17 cellular contexts compared by ENCODE assay signal in the genomic region with DNA sequence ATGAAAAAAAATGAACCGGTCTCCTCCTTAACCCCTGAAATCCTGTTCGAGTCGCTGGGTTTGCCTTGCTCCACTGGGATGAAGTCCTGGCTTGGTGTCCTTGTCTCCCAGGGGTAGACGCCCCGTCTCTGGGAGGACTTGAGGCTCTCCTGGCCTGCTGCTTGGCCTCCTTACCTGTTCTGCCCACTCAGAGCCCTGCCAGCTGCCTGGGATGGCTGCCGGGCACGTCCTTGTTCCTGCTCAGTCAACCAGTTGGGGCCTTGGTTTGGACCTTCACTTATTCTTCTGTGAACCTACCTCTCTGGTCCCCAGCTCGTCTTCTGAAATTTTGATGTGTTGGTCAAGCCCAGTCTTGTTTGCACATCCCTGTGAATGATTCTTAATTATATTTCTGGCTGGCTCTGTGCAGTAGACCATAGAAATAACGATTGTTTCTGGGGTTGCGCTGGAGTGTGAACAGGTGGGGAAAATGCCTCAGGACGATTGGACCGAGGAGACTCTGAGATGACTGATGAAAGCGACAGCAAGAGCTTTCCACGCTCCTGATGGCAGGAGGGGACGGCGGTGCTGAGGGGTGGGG.
A peak's percentile ranks its signal among the peaks of the same experiment; 100 is the strongest.
DNase-seq lines count a peak whose midpoint lies in the region; ATAC-seq and TF ChIP-seq lines count a peak whose summit lies in the region.
"Had no signal": no experiment of that assay in that cellular context is flagged by ENCODE, and none has a peak within 500 bp of the region (broad histone marks: within the 10 kb centered on the region; RNA-seq: fewer than 3 reads in every experiment).

No MANE protein-coding gene starts in this region.

- H3K4me3 ChIP-seq in liver (ENCODE audit: low read depth in 1 of 3, low read length in 3 of 3): no peak overlapping the region
- peak overlapping the region; percentile 24 to 58 (median 42) for H3K4me3 ChIP-seq in gastrocnemius medialis
- H3K4me3 ChIP-seq: cardiac muscle cell, pancreas had no signal

- H3K27ac Mint-ChIP-seq in activated B cell treated with CpG ODN at 0.5 μM for 24 hours (no peak overlapping the region), mesothelial cell of epicardium (no peak overlapping the region)
- H3K27ac Mint-ChIP-seq: activated naive CD4-positive, alpha-beta T cell treated with anti-CD3 and anti-CD28 coated beads, Interleukin-2, amount 50 U/mL, for 72 hours had no signal

- WGBS in liver: 88% methylated on average over 16 of the region's 16 CpGs

- H3K36me3 Mint-ChIP-seq in activated B cell treated with CpG ODN at 0.5 μM for 24 hours (ENCODE audit: low read depth): no peaks in the 10 kb centered on the region
- H3K36me3 Mint-ChIP-seq in mesothelial cell of epicardium: no peaks in the 10 kb centered on the region
- H3K36me3 Mint-ChIP-seq: activated naive CD4-positive, alpha-beta T cell treated with anti-CD3 and anti-CD28 coated beads, Interleukin-2, amount 50 U/mL, for 72 hours; CD14-positive monocyte had no signal

- H3K4me1 Mint-ChIP-seq in activated B cell treated with CpG ODN at 0.5 μM for 24 hours (peaks cover 13% of the 10 kb centered on the region), mesothelial cell of epicardium (peaks cover 3% of the 10 kb centered on the region)

- DNase-seq in DMS79 (lab: John Stamatoyannopoulos, UW) (peak; percentile 8), activated B cell treated with CpG ODN at 0.5 μM for 24 hours (no peak), gastrocnemius medialis (no peak), mesothelial cell of epicardium (ENCODE audit: low spot score in 2 of 2, unreplicated experiment in 2 of 2) (no peak)
- DNase-seq: activated CD8-positive, alpha-beta memory T cell treated with anti-CD3 and anti-CD28 coated beads, Interleukin-2, amount 50 U/mL, for 4 hours; NCI-H1048; NCI-H524; pancreas; T-helper 1 cell had no signal

- peaks cover 7 to 52% (median 46%) of the 10 kb centered on the region in 4 donors for H3K4me1 ChIP-seq in liver (ENCODE audit: control insufficient read depth in 4 of 4, insufficient read depth in 4 of 4, low read length in 3 of 4)
- H3K4me1 ChIP-seq in gastrocnemius medialis: peaks cover 0 to 8% of the 10 kb centered on the region in 2 donors

- H3K4me3 Mint-ChIP-seq in activated B cell treated with CpG ODN at 0.5 μM for 24 hours (peak overlapping the region; percentile 66), mesothelial cell of epicardium (no peak overlapping the region)

- H3K27ac ChIP-seq in liver (ENCODE audit: low read depth in 1 of 2, low read length in 2 of 2) (peak overlapping the region; percentile 72 to 76), gastrocnemius medialis (peak overlapping the region in 3 of 4 donors; percentile 41 to 55 (median 46))
- H3K27ac ChIP-seq: cardiac muscle cell, pancreas had no signal

- no peaks in the 10 kb centered on the region for H3K27me3 ChIP-seq in liver (ENCODE audit: control insufficient read depth in 4 of 4, insufficient read depth in 4 of 4, low read length in 3 of 4)
- H3K27me3 ChIP-seq in gastrocnemius medialis: no peaks in the 10 kb centered on the region
- H3K27me3 ChIP-seq: cardiac muscle cell, left lung, pancreas had no signal

- no peak for TF ChIP-seq RAD21 in liver (IDR thresholded peaks at IDR 0.05)

- no peaks in the 10 kb centered on the region for H3K9me3 ChIP-seq in liver (ENCODE audit: control insufficient read depth in 4 of 4, low read length in 3 of 4)
- no peaks in the 10 kb centered on the region for H3K9me3 ChIP-seq in gastrocnemius medialis
- H3K9me3 ChIP-seq: left lung, pancreas had no signal

- H3K36me3 ChIP-seq in liver (ENCODE audit: control insufficient read depth in 4 of 4, insufficient read depth in 3 of 4, low read depth in 1 of 4, low read length in 3 of 4) (no peaks in the 10 kb centered on the region), gastrocnemius medialis (no peaks in the 10 kb centered on the region)
- H3K36me3 ChIP-seq: cardiac muscle cell, left lung, pancreas had no signal

- POLR2A ChIA-PET in activated B cell treated with CpG ODN at 0.5 μM for 24 hours (lab: Charles Lee): interaction anchor here (0.6 to 0.7 kb wide), 2 partner anchors 163 to 539 kb away, joined by 3 to 4 read pairs; no protein-coding TSS in a partner anchor

- ATAC-seq in activated B cell treated with CpG ODN at 0.5 μM for 24 hours (ENCODE audit: low read depth): no peak
- ATAC-seq in gastrocnemius medialis: no peak
- ATAC-seq in HG02678 (IDR thresholded peaks at IDR 0.05; ENCODE audit: unreplicated experiment): no peak
- ATAC-seq in GM18505 (IDR thresholded peaks at IDR 0.05; ENCODE audit: unreplicated experiment): no peak
- ATAC-seq: activated CD4-positive, CD25-positive, alpha-beta regulatory T cell treated with anti-CD3 and anti-CD28 coated beads, Interleukin-2, amount 50 U/mL, for 24 hours; activated naive CD4-positive, alpha-beta T cell treated with anti-CD3 and anti-CD28 coated beads, Interleukin-2, amount 50 U/mL, for 72 hours had no signal

- TF ChIP-seq POLR2A in gastrocnemius medialis (IDR thresholded peaks at IDR 0.05) (no peak), GM18505 (IDR thresholded peaks at IDR 0.05; ENCODE audit: borderline replicate concordance, extremely low read depth, insufficient read depth, insufficient read length) (no peak)

- H3K9me3 Mint-ChIP-seq in activated B cell treated with CpG ODN at 0.5 μM for 24 hours: no peaks in the 10 kb centered on the region
- H3K9me3 Mint-ChIP-seq in mesothelial cell of epicardium: no peaks in the 10 kb centered on the region
- H3K9me3 Mint-ChIP-seq: activated naive CD4-positive, alpha-beta T cell treated with anti-CD3 and anti-CD28 coated beads, Interleukin-2, amount 50 U/mL, for 72 hours had no signal

- H3K27me3 Mint-ChIP-seq in activated B cell treated with CpG ODN at 0.5 μM for 24 hours (peaks cover 2% of the 10 kb centered on the region), mesothelial cell of epicardium (ENCODE audit: low read depth) (no peaks in the 10 kb centered on the region)

- TF ChIP-seq CTCF in activated B cell treated with CpG ODN at 0.5 μM for 24 hours (IDR thresholded peaks at IDR 0.05) (no peak), liver (IDR thresholded peaks at IDR 0.05; ENCODE audit: low read depth, low read length, missing input control) (no peak), gastrocnemius medialis (IDR thresholded peaks at IDR 0.05 in 4 of 5, conservative IDR thresholded peaks at IDR 0.05 in 1 of 5) (no peak), mesothelial cell of epicardium (IDR thresholded peaks at IDR 0.05; ENCODE audit: unreplicated experiment) (no peak)

- intact Hi-C loops in activated B cell treated with CpG ODN at 0.5 μM for 24 hours (cut with micrococcal nuclease) (no loop called here), gastrocnemius medialis (cut with DNase I; ENCODE audit: low total_unique reads) (loop anchor here (5.0 kb wide), 1 partner anchor 446 kb away; no protein-coding TSS in a partner anchor)

- H3K9ac ChIP-seq in liver (ENCODE audit: low read depth in 1 of 2, low read length in 2 of 2): peak overlapping the region in 1 of 2 donors; percentile 31

- CTCF ChIA-PET in activated B cell treated with CpG ODN at 0.5 μM for 24 hours (lab: Charles Lee): interaction anchor here (1.8 to 2.4 kb wide), 2 partner anchors 9 to 444 kb away, joined by 8 to 11 read pairs; no protein-coding TSS in a partner anchor

- in situ Hi-C loops in gastrocnemius medialis (cut with MboI; ENCODE audit: low sequenced_read_pairs in 4 of 4): loop anchor here in 1 of 4 donors (10.0 to 25.0 kb wide), 2 partner anchors 444 to 581 kb away; no protein-coding TSS in a partner anchor

TF ChIP-seq in liver, 16 proteins besides CTCF, POLR2A, EP300 and RAD21 (continues in another document):
- no peak for TF ChIP-seq FOXA1 (IDR thresholded peaks at IDR 0.05)
- no peak for TF ChIP-seq NR2F2 (IDR thresholded peaks at IDR 0.05)
- TF ChIP-seq TAF1 (conservative IDR thresholded peaks at IDR 0.05): no peak
- TF ChIP-seq, protein P1, sequence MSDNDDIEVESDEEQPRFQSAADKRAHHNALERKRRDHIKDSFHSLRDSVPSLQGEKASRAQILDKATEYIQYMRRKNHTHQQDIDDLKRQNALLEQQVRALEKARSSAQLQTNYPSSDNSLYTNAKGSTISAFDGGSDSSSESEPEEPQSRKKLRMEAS (IDR thresholded peaks at IDR 0.05): no peak
- TF ChIP-seq, protein P2, sequence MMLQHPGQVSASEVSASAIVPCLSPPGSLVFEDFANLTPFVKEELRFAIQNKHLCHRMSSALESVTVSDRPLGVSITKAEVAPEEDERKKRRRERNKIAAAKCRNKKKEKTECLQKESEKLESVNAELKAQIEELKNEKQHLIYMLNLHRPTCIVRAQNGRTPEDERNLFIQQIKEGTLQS (IDR thresholded peaks at IDR 0.05): no peak
- TF ChIP-seq, protein P3, sequence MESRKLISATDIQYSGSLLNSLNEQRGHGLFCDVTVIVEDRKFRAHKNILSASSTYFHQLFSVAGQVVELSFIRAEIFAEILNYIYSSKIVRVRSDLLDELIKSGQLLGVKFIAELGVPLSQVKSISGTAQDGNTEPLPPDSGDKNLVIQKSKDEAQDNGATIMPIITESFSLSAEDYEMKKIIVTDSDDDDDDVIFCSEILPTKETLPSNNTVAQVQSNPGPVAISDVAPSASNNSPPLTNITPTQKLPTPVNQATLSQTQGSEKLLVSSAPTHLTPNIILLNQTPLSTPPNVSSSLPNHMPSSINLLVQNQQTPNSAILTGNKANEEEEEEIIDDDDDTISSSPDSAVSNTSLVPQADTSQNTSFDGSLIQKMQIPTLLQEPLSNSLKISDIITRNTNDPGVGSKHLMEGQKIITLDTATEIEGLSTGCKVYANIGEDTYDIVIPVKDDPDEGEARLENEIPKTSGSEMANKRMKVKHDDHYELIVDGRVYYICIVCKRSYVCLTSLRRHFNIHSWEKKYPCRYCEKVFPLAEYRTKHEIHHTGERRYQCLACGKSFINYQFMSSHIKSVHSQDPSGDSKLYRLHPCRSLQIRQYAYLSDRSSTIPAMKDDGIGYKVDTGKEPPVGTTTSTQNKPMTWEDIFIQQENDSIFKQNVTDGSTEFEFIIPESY (IDR thresholded peaks at IDR 0.05): no peak
- no peak for TF ChIP-seq RXRA (IDR thresholded peaks at IDR 0.05)
- no peak for TF ChIP-seq SP1 (IDR thresholded peaks at IDR 0.05)

Comparison
In these comparisons a context has a peak if more than half of its experiments do, and no peak if none do; other contexts are left out.
1. H3K4me3 ChIP-seq: peak in gastrocnemius medialis (4 of 4); none in liver (0 of 3).